ENCODE assay signal across 1 cellular context in genomic region chr3:42544492-42545283, GRCh38.
TF ChIP-seq lines count a peak whose summit lies in the region.

No MANE protein-coding gene starts in this region.

TF ChIP-seq in GM23338, 12 proteins besides CTCF, POLR2A, EP300 and RAD21:
- TF ChIP-seq ETS1 (IDR thresholded peaks at IDR 0.05) = no peak
- TF ChIP-seq CREB1 (CRISPR knock-in tag; IDR thresholded peaks at IDR 0.05; ENCODE audit: low read depth) = no peak
- no peak for TF ChIP-seq EZH2phosphoT487 (IDR thresholded peaks at IDR 0.05; ENCODE audit: unreplicated experiment)
- TF ChIP-seq ZNF462 (CRISPR knock-in tag; IDR thresholded peaks at IDR 0.05) = no peak
- no peak for TF ChIP-seq POLR2AphosphoS5 (IDR thresholded peaks at IDR 0.05; ENCODE audit: low read depth)
- TF ChIP-seq ZNF331 (CRISPR knock-in tag; IDR thresholded peaks at IDR 0.05; ENCODE audit: low read depth) = no peak
- TF ChIP-seq JUNB (IDR thresholded peaks at IDR 0.05; ENCODE audit: unreplicated experiment) = no peak
- TF ChIP-seq, protein P1, sequence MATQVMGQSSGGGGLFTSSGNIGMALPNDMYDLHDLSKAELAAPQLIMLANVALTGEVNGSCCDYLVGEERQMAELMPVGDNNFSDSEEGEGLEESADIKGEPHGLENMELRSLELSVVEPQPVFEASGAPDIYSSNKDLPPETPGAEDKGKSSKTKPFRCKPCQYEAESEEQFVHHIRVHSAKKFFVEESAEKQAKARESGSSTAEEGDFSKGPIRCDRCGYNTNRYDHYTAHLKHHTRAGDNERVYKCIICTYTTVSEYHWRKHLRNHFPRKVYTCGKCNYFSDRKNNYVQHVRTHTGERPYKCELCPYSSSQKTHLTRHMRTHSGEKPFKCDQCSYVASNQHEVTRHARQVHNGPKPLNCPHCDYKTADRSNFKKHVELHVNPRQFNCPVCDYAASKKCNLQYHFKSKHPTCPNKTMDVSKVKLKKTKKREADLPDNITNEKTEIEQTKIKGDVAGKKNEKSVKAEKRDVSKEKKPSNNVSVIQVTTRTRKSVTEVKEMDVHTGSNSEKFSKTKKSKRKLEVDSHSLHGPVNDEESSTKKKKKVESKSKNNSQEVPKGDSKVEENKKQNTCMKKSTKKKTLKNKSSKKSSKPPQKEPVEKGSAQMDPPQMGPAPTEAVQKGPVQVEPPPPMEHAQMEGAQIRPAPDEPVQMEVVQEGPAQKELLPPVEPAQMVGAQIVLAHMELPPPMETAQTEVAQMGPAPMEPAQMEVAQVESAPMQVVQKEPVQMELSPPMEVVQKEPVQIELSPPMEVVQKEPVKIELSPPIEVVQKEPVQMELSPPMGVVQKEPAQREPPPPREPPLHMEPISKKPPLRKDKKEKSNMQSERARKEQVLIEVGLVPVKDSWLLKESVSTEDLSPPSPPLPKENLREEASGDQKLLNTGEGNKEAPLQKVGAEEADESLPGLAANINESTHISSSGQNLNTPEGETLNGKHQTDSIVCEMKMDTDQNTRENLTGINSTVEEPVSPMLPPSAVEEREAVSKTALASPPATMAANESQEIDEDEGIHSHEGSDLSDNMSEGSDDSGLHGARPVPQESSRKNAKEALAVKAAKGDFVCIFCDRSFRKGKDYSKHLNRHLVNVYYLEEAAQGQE (IDR thresholded peaks at IDR 0.05; ENCODE audit: unreplicated experiment) = no peak
- TF ChIP-seq NANOG (IDR thresholded peaks at IDR 0.05; ENCODE audit: borderline replicate concordance) = no peak
- TF ChIP-seq STAT1 (IDR thresholded peaks at IDR 0.05; ENCODE audit: unreplicated experiment) = no peak
- no peak for TF ChIP-seq EZH2 (IDR thresholded peaks at IDR 0.05; ENCODE audit: low read depth, unreplicated experiment)
- no peak for TF ChIP-seq ZNF114 (CRISPR knock-in tag; IDR thresholded peaks at IDR 0.05)
